ENCODE assay signal across 1 cellular context in the genomic region with DNA sequence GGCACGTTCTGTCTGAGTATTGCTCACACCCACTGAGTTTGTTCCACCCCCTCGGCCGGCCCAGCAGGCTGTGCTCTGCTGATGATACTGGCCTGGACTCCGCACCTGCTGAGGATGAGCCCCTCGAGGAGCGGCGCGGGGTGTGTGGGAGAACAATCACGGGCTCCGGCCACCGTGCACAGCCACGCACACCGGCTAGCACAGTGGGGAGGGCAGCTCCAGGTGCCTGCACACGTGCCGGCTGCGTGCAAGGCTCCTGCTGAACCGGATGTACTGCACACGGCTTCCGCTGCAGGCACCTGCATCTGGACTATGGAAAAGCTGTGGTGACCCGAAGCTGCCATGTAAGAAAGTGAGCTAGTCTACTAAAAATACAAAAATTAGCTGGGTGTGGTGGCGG.
TF ChIP-seq lines count a peak whose summit lies in the region.

No MANE protein-coding gene starts in this region.

TF ChIP-seq in HepG2, 621 proteins besides CTCF, POLR2A, EP300 and RAD21 (continued from another document):
- TF ChIP-seq, protein P1, sequence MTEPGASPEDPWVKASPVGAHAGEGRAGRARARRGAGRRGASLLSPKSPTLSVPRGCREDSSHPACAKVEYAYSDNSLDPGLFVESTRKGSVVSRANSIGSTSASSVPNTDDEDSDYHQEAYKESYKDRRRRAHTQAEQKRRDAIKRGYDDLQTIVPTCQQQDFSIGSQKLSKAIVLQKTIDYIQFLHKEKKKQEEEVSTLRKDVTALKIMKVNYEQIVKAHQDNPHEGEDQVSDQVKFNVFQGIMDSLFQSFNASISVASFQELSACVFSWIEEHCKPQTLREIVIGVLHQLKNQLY (CRISPR knock-in tag; IDR thresholded peaks at IDR 0.05): peak; percentile 71; the same call in 1 of the 2 replicates
- TF ChIP-seq ZNF441 (CRISPR knock-in tag; IDR thresholded peaks at IDR 0.05; ENCODE audit: borderline replicate concordance): no peak
- TF ChIP-seq, protein P2, sequence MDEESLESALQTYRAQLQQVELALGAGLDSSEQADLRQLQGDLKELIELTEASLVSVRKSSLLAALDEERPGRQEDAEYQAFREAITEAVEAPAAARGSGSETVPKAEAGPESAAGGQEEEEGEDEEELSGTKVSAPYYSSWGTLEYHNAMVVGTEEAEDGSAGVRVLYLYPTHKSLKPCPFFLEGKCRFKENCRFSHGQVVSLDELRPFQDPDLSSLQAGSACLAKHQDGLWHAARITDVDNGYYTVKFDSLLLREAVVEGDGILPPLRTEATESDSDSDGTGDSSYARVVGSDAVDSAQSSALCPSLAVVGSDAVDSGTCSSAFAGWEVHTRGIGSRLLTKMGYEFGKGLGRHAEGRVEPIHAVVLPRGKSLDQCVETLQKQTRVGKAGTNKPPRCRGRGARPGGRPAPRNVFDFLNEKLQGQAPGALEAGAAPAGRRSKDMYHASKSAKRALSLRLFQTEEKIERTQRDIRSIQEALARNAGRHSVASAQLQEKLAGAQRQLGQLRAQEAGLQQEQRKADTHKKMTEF (CRISPR knock-in tag; IDR thresholded peaks at IDR 0.05): no peak
- TF ChIP-seq GTF3A (CRISPR knock-in tag; conservative IDR thresholded peaks at IDR 0.05): no peak
- TF ChIP-seq SSRP1 (CRISPR knock-in tag; IDR thresholded peaks at IDR 0.05): no peak
- TF ChIP-seq SRSF9 (IDR thresholded peaks at IDR 0.05; ENCODE audit: borderline replicate concordance, insufficient read depth, low read depth, low read length, poor library complexity, severe bottlenecking): no peak
- no peak for TF ChIP-seq CEBPB (IDR thresholded peaks at IDR 0.05; ENCODE audit: borderline replicate concordance, low read depth, low read length)
- TF ChIP-seq ZNF3 (CRISPR knock-in tag; IDR thresholded peaks at IDR 0.05): no peak
- TF ChIP-seq, protein P3, sequence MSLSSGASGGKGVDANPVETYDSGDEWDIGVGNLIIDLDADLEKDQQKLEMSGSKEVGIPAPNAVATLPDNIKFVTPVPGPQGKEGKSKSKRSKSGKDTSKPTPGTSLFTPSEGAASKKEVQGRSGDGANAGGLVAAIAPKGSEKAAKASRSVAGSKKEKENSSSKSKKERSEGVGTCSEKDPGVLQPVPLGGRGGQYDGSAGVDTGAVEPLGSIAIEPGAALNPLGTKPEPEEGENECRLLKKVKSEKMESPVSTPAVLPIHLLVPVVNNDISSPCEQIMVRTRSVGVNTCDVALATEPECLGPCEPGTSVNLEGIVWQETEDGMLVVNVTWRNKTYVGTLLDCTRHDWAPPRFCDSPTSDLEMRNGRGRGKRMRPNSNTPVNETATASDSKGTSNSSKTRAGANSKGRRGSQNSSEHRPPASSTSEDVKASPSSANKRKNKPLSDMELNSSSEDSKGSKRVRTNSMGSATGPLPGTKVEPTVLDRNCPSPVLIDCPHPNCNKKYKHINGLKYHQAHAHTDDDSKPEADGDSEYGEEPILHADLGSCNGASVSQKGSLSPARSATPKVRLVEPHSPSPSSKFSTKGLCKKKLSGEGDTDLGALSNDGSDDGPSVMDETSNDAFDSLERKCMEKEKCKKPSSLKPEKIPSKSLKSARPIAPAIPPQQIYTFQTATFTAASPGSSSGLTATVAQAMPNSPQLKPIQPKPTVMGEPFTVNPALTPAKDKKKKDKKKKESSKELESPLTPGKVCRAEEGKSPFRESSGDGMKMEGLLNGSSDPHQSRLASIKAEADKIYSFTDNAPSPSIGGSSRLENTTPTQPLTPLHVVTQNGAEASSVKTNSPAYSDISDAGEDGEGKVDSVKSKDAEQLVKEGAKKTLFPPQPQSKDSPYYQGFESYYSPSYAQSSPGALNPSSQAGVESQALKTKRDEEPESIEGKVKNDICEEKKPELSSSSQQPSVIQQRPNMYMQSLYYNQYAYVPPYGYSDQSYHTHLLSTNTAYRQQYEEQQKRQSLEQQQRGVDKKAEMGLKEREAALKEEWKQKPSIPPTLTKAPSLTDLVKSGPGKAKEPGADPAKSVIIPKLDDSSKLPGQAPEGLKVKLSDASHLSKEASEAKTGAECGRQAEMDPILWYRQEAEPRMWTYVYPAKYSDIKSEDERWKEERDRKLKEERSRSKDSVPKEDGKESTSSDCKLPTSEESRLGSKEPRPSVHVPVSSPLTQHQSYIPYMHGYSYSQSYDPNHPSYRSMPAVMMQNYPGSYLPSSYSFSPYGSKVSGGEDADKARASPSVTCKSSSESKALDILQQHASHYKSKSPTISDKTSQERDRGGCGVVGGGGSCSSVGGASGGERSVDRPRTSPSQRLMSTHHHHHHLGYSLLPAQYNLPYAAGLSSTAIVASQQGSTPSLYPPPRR (CRISPR knock-in tag; IDR thresholded peaks at IDR 0.05; ENCODE audit: borderline replicate concordance): no peak
- no peak for TF ChIP-seq TBL1XR1 (IDR thresholded peaks at IDR 0.05; ENCODE audit: borderline replicate concordance, low read length, partially characterized antibody)
- TF ChIP-seq BHLHE40 (IDR thresholded peaks at IDR 0.05; ENCODE audit: low read length): peak; percentile 46; the same call in 1 of the 2 replicates
- no peak for TF ChIP-seq ZNF530 (CRISPR knock-in tag; IDR thresholded peaks at IDR 0.05; ENCODE audit: low read depth)
